Comparison of ENCODE assay signal across 1 cellular context in the genomic region with DNA sequence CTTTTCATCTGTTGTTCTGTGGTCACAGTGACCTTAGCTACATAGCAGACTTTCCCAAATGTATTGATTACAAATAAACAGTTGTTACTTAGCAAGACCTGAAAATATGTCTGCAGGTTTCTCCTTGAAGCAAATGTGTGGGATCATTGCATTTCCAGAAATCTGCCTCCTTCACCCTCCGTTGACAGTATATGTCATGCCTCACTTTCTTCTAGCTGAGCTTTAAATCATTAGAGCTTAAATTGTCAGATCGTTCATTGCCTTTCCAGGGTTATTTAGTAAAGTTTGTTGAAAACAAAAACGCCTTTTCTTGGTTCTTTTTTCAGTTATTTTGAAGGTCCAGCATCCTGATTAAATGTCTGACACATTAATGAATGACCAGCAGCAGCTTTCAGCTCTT.
TF ChIP-seq lines count a peak whose summit lies in the region.

No MANE protein-coding gene starts in this region.

TF ChIP-seq in HCT116, 20 proteins besides CTCF, POLR2A, EP300 and RAD21:
- TF ChIP-seq, protein P1, sequence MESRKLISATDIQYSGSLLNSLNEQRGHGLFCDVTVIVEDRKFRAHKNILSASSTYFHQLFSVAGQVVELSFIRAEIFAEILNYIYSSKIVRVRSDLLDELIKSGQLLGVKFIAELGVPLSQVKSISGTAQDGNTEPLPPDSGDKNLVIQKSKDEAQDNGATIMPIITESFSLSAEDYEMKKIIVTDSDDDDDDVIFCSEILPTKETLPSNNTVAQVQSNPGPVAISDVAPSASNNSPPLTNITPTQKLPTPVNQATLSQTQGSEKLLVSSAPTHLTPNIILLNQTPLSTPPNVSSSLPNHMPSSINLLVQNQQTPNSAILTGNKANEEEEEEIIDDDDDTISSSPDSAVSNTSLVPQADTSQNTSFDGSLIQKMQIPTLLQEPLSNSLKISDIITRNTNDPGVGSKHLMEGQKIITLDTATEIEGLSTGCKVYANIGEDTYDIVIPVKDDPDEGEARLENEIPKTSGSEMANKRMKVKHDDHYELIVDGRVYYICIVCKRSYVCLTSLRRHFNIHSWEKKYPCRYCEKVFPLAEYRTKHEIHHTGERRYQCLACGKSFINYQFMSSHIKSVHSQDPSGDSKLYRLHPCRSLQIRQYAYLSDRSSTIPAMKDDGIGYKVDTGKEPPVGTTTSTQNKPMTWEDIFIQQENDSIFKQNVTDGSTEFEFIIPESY (IDR thresholded peaks at IDR 0.05; ENCODE audit: extremely low read depth, insufficient replicate concordance, low read length) = no peak
- TF ChIP-seq CBX3 (IDR thresholded peaks at IDR 0.05; ENCODE audit: low read depth) (no peak), POLR2AphosphoS5 (IDR thresholded peaks at IDR 0.05; ENCODE audit: low read depth, low read length) (no peak), TCF7L2 (IDR thresholded peaks at IDR 0.05; ENCODE audit: borderline replicate concordance, extremely low read depth, insufficient read depth, insufficient read length) (no peak), CEBPB (IDR thresholded peaks at IDR 0.05; ENCODE audit: low read depth) (no peak), JUND (IDR thresholded peaks at IDR 0.05) (no peak), ZFX (IDR thresholded peaks at IDR 0.05) (no peak), EZH2 (IDR thresholded peaks at IDR 0.05) (no peak), YY1 (IDR thresholded peaks at IDR 0.05; ENCODE audit: extremely low read depth, insufficient replicate concordance, low read depth, low read length) (no peak), EZH2phosphoT487 (IDR thresholded peaks at IDR 0.05; ENCODE audit: borderline replicate concordance) (no peak), FOSL1 (IDR thresholded peaks at IDR 0.05; ENCODE audit: low read depth) (no peak), SIN3A (IDR thresholded peaks at IDR 0.05; ENCODE audit: low read depth) (no peak)
- TF ChIP-seq, protein P2, sequence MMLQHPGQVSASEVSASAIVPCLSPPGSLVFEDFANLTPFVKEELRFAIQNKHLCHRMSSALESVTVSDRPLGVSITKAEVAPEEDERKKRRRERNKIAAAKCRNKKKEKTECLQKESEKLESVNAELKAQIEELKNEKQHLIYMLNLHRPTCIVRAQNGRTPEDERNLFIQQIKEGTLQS (IDR thresholded peaks at IDR 0.05) = no peak
- TF ChIP-seq, protein P3, sequence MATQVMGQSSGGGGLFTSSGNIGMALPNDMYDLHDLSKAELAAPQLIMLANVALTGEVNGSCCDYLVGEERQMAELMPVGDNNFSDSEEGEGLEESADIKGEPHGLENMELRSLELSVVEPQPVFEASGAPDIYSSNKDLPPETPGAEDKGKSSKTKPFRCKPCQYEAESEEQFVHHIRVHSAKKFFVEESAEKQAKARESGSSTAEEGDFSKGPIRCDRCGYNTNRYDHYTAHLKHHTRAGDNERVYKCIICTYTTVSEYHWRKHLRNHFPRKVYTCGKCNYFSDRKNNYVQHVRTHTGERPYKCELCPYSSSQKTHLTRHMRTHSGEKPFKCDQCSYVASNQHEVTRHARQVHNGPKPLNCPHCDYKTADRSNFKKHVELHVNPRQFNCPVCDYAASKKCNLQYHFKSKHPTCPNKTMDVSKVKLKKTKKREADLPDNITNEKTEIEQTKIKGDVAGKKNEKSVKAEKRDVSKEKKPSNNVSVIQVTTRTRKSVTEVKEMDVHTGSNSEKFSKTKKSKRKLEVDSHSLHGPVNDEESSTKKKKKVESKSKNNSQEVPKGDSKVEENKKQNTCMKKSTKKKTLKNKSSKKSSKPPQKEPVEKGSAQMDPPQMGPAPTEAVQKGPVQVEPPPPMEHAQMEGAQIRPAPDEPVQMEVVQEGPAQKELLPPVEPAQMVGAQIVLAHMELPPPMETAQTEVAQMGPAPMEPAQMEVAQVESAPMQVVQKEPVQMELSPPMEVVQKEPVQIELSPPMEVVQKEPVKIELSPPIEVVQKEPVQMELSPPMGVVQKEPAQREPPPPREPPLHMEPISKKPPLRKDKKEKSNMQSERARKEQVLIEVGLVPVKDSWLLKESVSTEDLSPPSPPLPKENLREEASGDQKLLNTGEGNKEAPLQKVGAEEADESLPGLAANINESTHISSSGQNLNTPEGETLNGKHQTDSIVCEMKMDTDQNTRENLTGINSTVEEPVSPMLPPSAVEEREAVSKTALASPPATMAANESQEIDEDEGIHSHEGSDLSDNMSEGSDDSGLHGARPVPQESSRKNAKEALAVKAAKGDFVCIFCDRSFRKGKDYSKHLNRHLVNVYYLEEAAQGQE (IDR thresholded peaks at IDR 0.05; ENCODE audit: low read depth) = no peak
